ENCODE assay signal across 10 cellular contexts in genomic region chr1:10283318-10283984, GRCh38.
DNase-seq lines count a peak whose midpoint lies in the region; ATAC-seq lines count a peak whose summit lies in the region.
"Had no signal": no experiment of that assay in that cellular context is flagged by ENCODE, and none has a peak within 500 bp of the region (broad histone marks: within the 10 kb centered on the region; RNA-seq: fewer than 3 reads in every experiment).

No MANE protein-coding gene starts in this region.

- H3K36me3 Mint-ChIP-seq in activated CD4-positive, alpha-beta T cell treated with anti-CD3 and anti-CD28 coated beads for 36 hours (ENCODE audit: low read depth): peaks cover 16% of the 10 kb centered on the region
- H3K36me3 Mint-ChIP-seq in activated naive CD4-positive, alpha-beta T cell treated with anti-CD3 and anti-CD28 coated beads, Interleukin-2, amount 50 U/mL, for 72 hours: peaks cover 0 to 4% of the 10 kb centered on the region in 2 donors

- H3K27me3 Mint-ChIP-seq in activated CD4-positive, alpha-beta T cell treated with anti-CD3 and anti-CD28 coated beads for 36 hours: no peaks in the 10 kb centered on the region

- intact Hi-C loops in activated CD4-positive, alpha-beta T cell treated with anti-CD3 and anti-CD28 coated beads for 36 hours (cut with DNase I, micrococcal nuclease): loop anchor here (1.0 to 2.0 kb wide), 2 partner anchors 73 kb away; partner anchors contain the start of gene KIF1B (in 2 of the 2)

- peak; percentile 94 for ATAC-seq in activated CD4-positive, alpha-beta T cell treated with anti-CD3 and anti-CD28 coated beads for 36 hours
- peak; percentile 63 for ATAC-seq in GM21825 (IDR thresholded peaks at IDR 0.05; ENCODE audit: unreplicated experiment)
- peak; percentile 88 to 90 for ATAC-seq in activated naive CD4-positive, alpha-beta T cell treated with anti-CD3 and anti-CD28 coated beads, Interleukin-2, amount 50 U/mL, for 72 hours

- H3K4me3 Mint-ChIP-seq in activated CD4-positive, alpha-beta T cell treated with anti-CD3 and anti-CD28 coated beads for 36 hours: no peak overlapping the region

- H3K36me3 ChIP-seq in skeletal muscle tissue (ENCODE audit: control insufficient read depth in 3 of 3, insufficient read depth in 3 of 3, low read length in 3 of 3): peaks cover 26 to 53% (median 49%) of the 10 kb centered on the region in 3 donors

- no peak overlapping the region for H3K4me3 ChIP-seq in skeletal muscle tissue (ENCODE audit: low read length in 3 of 3)

- POLR2A ChIA-PET in activated CD4-positive, alpha-beta T cell treated with anti-CD3 and anti-CD28 coated beads for 36 hours (lab: Charles Lee): interaction anchor here (0.7 to 1.3 kb wide), 2 partner anchors 113 to 146 kb away, joined by 3 read pairs; no protein-coding TSS in a partner anchor

- peak; percentile 62 for DNase-seq in activated CD4-positive, alpha-beta T cell treated with anti-CD3 and anti-CD28 coated beads for 36 hours
- DNase-seq in activated CD4-positive, alpha-beta T cell treated with anti-CD3 and anti-CD28 coated beads, Interleukin-2, amount 50 U/mL, for 4 hours: no peak
- peak in 1 of 2 donors; percentile 32 for DNase-seq in activated naive CD4-positive, alpha-beta T cell treated with anti-CD3 and anti-CD28 coated beads, Interleukin-2, amount 50 U/mL, for 72 hours (ENCODE audit: low spot score in 2 of 2)
- DNase-seq in RPMI8226: no peak
- no peak for DNase-seq in CD1c-positive myeloid dendritic cell (ENCODE audit: extremely low spot score)
- DNase-seq in NOMO-1 (lab: John Stamatoyannopoulos, UW; ENCODE audit: unreplicated experiment in 2 of 2): no peak
- DNase-seq: GDM1, NCI-H510A had no signal

- H3K9ac ChIP-seq in skeletal muscle tissue (ENCODE audit: low read depth in 1 of 3, low read length in 3 of 3): peak overlapping the region in 1 of 3 donors; percentile 51

- peak overlapping the region; percentile 60 for H3K27ac ChIP-seq in skeletal muscle tissue (ENCODE audit: low read depth, low read length)

- H3K4me1 ChIP-seq in skeletal muscle tissue (ENCODE audit: control insufficient read depth in 3 of 3, insufficient read depth in 3 of 3, low read length in 3 of 3): peaks cover 21 to 51% (median 38%) of the 10 kb centered on the region in 3 donors

- H3K27me3 ChIP-seq in skeletal muscle tissue (ENCODE audit: control insufficient read depth in 3 of 3, insufficient read depth in 3 of 3, low read length in 3 of 3): no peaks in the 10 kb centered on the region

- H3K9me3 ChIP-seq in skeletal muscle tissue (ENCODE audit: control insufficient read depth in 3 of 3, low read length in 3 of 3): no peaks in the 10 kb centered on the region

- CTCF ChIA-PET in activated CD4-positive, alpha-beta T cell treated with anti-CD3 and anti-CD28 coated beads for 36 hours (lab: Charles Lee): interaction anchor here (0.6 to 1.0 kb wide), 3 partner anchors 74 to 146 kb away, joined by 3 to 5 read pairs (median 3); partner anchors contain the start of gene CENPS

- peaks cover 30% of the 10 kb centered on the region for H3K4me1 Mint-ChIP-seq in activated CD4-positive, alpha-beta T cell treated with anti-CD3 and anti-CD28 coated beads for 36 hours

- no peaks in the 10 kb centered on the region for H3K9me3 Mint-ChIP-seq in activated CD4-positive, alpha-beta T cell treated with anti-CD3 and anti-CD28 coated beads for 36 hours (ENCODE audit: low read depth)
- no peaks in the 10 kb centered on the region for H3K9me3 Mint-ChIP-seq in activated naive CD4-positive, alpha-beta T cell treated with anti-CD3 and anti-CD28 coated beads, Interleukin-2, amount 50 U/mL, for 72 hours

- H3K27ac Mint-ChIP-seq in activated CD4-positive, alpha-beta T cell treated with anti-CD3 and anti-CD28 coated beads for 36 hours: peak overlapping the region; percentile 26
- peak overlapping the region; percentile 67 to 77 for H3K27ac Mint-ChIP-seq in activated naive CD4-positive, alpha-beta T cell treated with anti-CD3 and anti-CD28 coated beads, Interleukin-2, amount 50 U/mL, for 72 hours
